In the genomic region with DNA sequence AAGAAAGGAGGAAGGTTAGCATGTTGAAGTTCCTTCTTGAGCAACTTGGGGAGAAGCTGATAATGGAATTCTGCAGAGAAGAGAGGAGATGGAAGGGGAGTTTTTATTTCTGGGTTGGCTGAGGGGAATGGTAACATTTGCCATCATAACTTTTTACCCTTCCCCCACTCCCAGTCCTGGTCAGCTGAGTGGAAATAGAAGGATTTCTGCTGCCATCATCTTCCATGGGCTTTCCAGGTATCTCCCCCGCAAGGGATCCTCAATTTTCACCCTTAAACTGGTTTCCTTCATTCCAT, we compare ENCODE assay signal across 10 cellular contexts.
A peak's percentile ranks its signal among the peaks of the same experiment; 100 is the strongest.
DNase-seq lines count a peak whose midpoint lies in the region; ATAC-seq lines count a peak whose summit lies in the region.
"Had no signal": no experiment of that assay in that cellular context is flagged by ENCODE, and none has a peak within 500 bp of the region (broad histone marks: within the 10 kb centered on the region; RNA-seq: fewer than 3 reads in every experiment).

No MANE protein-coding gene starts in this region.

- H3K9ac ChIP-seq in iPS-20b (ENCODE audit: low read depth, low read length) = no peak overlapping the region

- H3K4me3 Mint-ChIP-seq in stimulated activated naive CD8-positive, alpha-beta T cell treated with anti-CD3 and anti-CD28 coated beads, Interleukin-15, Interleukin-2, amounts not matched to agents 100 ng/mL and 50 ng/mL, for 24 hours = peak overlapping the region; percentile 84

- H3K27ac ChIP-seq in iPS-20b (ENCODE audit: low read length) = no peak overlapping the region

- no peak for DNase-seq in stimulated activated naive CD8-positive, alpha-beta T cell treated with anti-CD3 and anti-CD28 coated beads, Interleukin-15, Interleukin-2, amounts not matched to agents 100 U/mL and 50 U/mL, for 24 hours
- DNase-seq in NCI-H2171 treated with DMSO at 0.1 percent for 48 hours (lab: John Stamatoyannopoulos, UW) = no peak
- no peak for DNase-seq in NCI-H1417 treated with DMSO at 0.1 percent for 48 hours (lab: John Stamatoyannopoulos, UW)
- DNase-seq: kidney glomerular epithelial cell, NCI-H1694 had no signal

- peaks cover 37% of the 10 kb centered on the region for H3K4me1 Mint-ChIP-seq in stimulated activated naive CD8-positive, alpha-beta T cell treated with anti-CD3 and anti-CD28 coated beads, Interleukin-15, Interleukin-2, amounts not matched to agents 100 ng/mL and 50 ng/mL, for 24 hours (ENCODE audit: low read depth)

- peaks cover 3% of the 10 kb centered on the region for H3K27me3 Mint-ChIP-seq in stimulated activated naive CD8-positive, alpha-beta T cell treated with anti-CD3 and anti-CD28 coated beads, Interleukin-15, Interleukin-2, amounts not matched to agents 100 ng/mL and 50 ng/mL, for 24 hours

- H3K4me1 ChIP-seq in iPS-20b (ENCODE audit: insufficient read depth, low read length) = peaks cover 15% of the 10 kb centered on the region; the same call in 1 of the 2 replicates
- H3K4me1 ChIP-seq: prostate gland had no signal

- no peak for ATAC-seq in stimulated activated naive CD8-positive, alpha-beta T cell treated with anti-CD3 and anti-CD28 coated beads, Interleukin-15, Interleukin-2, amounts not matched to agents 100 U/mL and 50 U/mL, for 24 hours
- no peak for ATAC-seq in GM18861 (IDR thresholded peaks at IDR 0.05; ENCODE audit: unreplicated experiment)

- peaks cover 20% of the 10 kb centered on the region for H3K36me3 Mint-ChIP-seq in stimulated activated naive CD8-positive, alpha-beta T cell treated with anti-CD3 and anti-CD28 coated beads, Interleukin-15, Interleukin-2, amounts not matched to agents 100 ng/mL and 50 ng/mL, for 24 hours (ENCODE audit: low read depth)

- H3K27ac Mint-ChIP-seq in stimulated activated naive CD8-positive, alpha-beta T cell treated with anti-CD3 and anti-CD28 coated beads, Interleukin-15, Interleukin-2, amounts not matched to agents 100 ng/mL and 50 ng/mL, for 24 hours = no peak overlapping the region
- H3K27ac Mint-ChIP-seq: B cell had no signal

- H3K9me3 ChIP-seq in iPS-20b (ENCODE audit: insufficient read depth, low read depth, low read length) = no peaks in the 10 kb centered on the region
- H3K9me3 ChIP-seq: prostate gland had no signal

- H3K9me3 Mint-ChIP-seq in stimulated activated naive CD8-positive, alpha-beta T cell treated with anti-CD3 and anti-CD28 coated beads, Interleukin-15, Interleukin-2, amounts not matched to agents 100 ng/mL and 50 ng/mL, for 24 hours = no peaks in the 10 kb centered on the region

- peaks cover 12% of the 10 kb centered on the region for H3K27me3 ChIP-seq in iPS-20b (ENCODE audit: insufficient read depth, low read length)

- H3K36me3 ChIP-seq in iPS-20b (ENCODE audit: insufficient read depth, low read depth, low read length) = peaks cover 33% of the 10 kb centered on the region
- H3K36me3 ChIP-seq: prostate gland had no signal

- H3K4me3 ChIP-seq in iPS-20b (ENCODE audit: low read length) = peak overlapping the region; percentile 88
